8 cellular contexts compared by ENCODE assay signal in the genomic region with DNA sequence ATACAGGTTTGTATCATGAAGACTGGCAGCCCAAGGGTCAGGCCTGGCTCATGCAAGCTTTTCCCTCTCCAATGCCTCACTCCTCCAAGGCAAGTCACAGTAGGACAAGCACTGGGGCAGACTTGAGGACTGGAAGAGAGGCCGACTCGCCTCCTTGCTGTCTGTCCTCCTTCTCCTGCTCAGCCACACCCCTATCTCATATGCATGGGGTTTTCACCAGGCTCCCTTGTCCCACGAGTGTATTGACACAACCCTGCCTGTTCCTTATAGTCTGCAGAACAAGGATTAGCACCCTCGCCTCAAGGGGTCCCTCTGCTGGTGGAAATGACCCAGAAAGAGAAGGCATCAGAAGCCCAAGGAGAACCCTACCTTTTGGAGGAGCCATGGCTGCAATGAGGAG.
A peak's percentile ranks its signal among the peaks of the same experiment; 100 is the strongest.
DNase-seq lines count a peak whose midpoint lies in the region; ATAC-seq and TF ChIP-seq lines count a peak whose summit lies in the region.

No MANE protein-coding gene starts in this region.

- no peaks in the 10 kb centered on the region for H3K36me3 Mint-ChIP-seq in activated naive CD4-positive, alpha-beta T cell treated with anti-CD3 and anti-CD28 coated beads for 36 hours (ENCODE audit: low read depth)
- H3K36me3 Mint-ChIP-seq in activated CD8-positive, alpha-beta memory T cell treated with anti-CD3 and anti-CD28 coated beads, Interleukin-2, amount 10 ng/mL, durations not matched to agents 7 days and 5 days = no peaks in the 10 kb centered on the region

- H3K4me3 ChIP-seq in cardiac fibroblast (replicated peaks in 1 of 2; ENCODE audit: low read depth in 2 of 2, low read length in 2 of 2) = no peak overlapping the region

- no peak overlapping the region for H3K27ac Mint-ChIP-seq in activated naive CD4-positive, alpha-beta T cell treated with anti-CD3 and anti-CD28 coated beads for 36 hours
- no peak overlapping the region for H3K27ac Mint-ChIP-seq in activated CD8-positive, alpha-beta memory T cell treated with anti-CD3 and anti-CD28 coated beads, Interleukin-2, amount 10 ng/mL, durations not matched to agents 7 days and 5 days

- H3K4me1 Mint-ChIP-seq in activated naive CD4-positive, alpha-beta T cell treated with anti-CD3 and anti-CD28 coated beads for 36 hours (ENCODE audit: low read depth) = no peaks in the 10 kb centered on the region
- H3K4me1 Mint-ChIP-seq in activated CD8-positive, alpha-beta memory T cell treated with anti-CD3 and anti-CD28 coated beads, Interleukin-2, amount 10 ng/mL, durations not matched to agents 7 days and 5 days = no peaks in the 10 kb centered on the region

- no peaks in the 10 kb centered on the region for H3K27me3 Mint-ChIP-seq in activated naive CD4-positive, alpha-beta T cell treated with anti-CD3 and anti-CD28 coated beads for 36 hours (ENCODE audit: low read depth)
- no peaks in the 10 kb centered on the region for H3K27me3 Mint-ChIP-seq in activated CD8-positive, alpha-beta memory T cell treated with anti-CD3 and anti-CD28 coated beads, Interleukin-2, amount 10 ng/mL, durations not matched to agents 7 days and 5 days

- no peak for ATAC-seq in activated CD8-positive, alpha-beta memory T cell treated with anti-CD3 and anti-CD28 coated beads, Interleukin-2, amount 10 ng/mL, durations not matched to agents 7 days and 5 days

- H3K4me3 Mint-ChIP-seq in activated naive CD4-positive, alpha-beta T cell treated with anti-CD3 and anti-CD28 coated beads for 36 hours = no peak overlapping the region
- no peak overlapping the region for H3K4me3 Mint-ChIP-seq in activated CD8-positive, alpha-beta memory T cell treated with anti-CD3 and anti-CD28 coated beads, Interleukin-2, amount 10 ng/mL, durations not matched to agents 7 days and 5 days

- CTCF ChIA-PET in activated naive CD4-positive, alpha-beta T cell treated with anti-CD3 and anti-CD28 coated beads for 36 hours (lab: Charles Lee) = no interaction called here
- CTCF ChIA-PET in activated CD8-positive, alpha-beta memory T cell treated with anti-CD3 and anti-CD28 coated beads, Interleukin-2, amount 10 ng/mL, durations not matched to agents 7 days and 5 days (lab: Charles Lee) = no interaction called here

- peak; percentile 9 for TF ChIP-seq CTCF in cardiac fibroblast (IDR thresholded peaks at IDR 0.05; ENCODE audit: low read depth, low read length)

- H3K9me3 Mint-ChIP-seq in activated naive CD4-positive, alpha-beta T cell treated with anti-CD3 and anti-CD28 coated beads for 36 hours = peaks cover 2% of the 10 kb centered on the region
- H3K9me3 Mint-ChIP-seq in activated CD8-positive, alpha-beta memory T cell treated with anti-CD3 and anti-CD28 coated beads, Interleukin-2, amount 10 ng/mL, durations not matched to agents 7 days and 5 days (ENCODE audit: low read depth) = peaks cover 4% of the 10 kb centered on the region

- intact Hi-C loops in activated naive CD4-positive, alpha-beta T cell treated with anti-CD3 and anti-CD28 coated beads for 36 hours (cut with micrococcal nuclease) = no loop called here

- peak; percentile 38 for DNase-seq in activated naive CD4-positive, alpha-beta T cell treated with anti-CD3 and anti-CD28 coated beads for 36 hours
- DNase-seq in activated naive CD4-positive, alpha-beta T cell (lab: John Stamatoyannopoulos, UW) = no peak
- DNase-seq in NCI-H146 (lab: John Stamatoyannopoulos, UW) (peak; percentile 49), cardiac fibroblast (ENCODE audit: low read depth in 2 of 2) (no peak), smooth muscle cell of the brain vasculature (ENCODE audit: low read depth, low spot score) (peak; percentile 12), GF-D8 (lab: John Stamatoyannopoulos, UW) (no peak), midbrain (lab: John Stamatoyannopoulos, UW) (no peak)
- no peak for DNase-seq in activated CD8-positive, alpha-beta memory T cell treated with anti-CD3 and anti-CD28 coated beads, Interleukin-2, amount 10 ng/mL, durations not matched to agents 7 days and 5 days

Comparison
In these comparisons a context has a peak if more than half of its experiments do, and no peak if none do; other contexts are left out.
1. DNase-seq: peak in activated naive CD4-positive, alpha-beta T cell treated with anti-CD3 and anti-CD28 coated beads for 36 hours (single experiment), NCI-H146 (single experiment) and smooth muscle cell of the brain vasculature (single experiment); none in activated naive CD4-positive, alpha-beta T cell (0 of 4), cardiac fibroblast (0 of 2), GF-D8 (single experiment), activated CD8-positive, alpha-beta memory T cell treated with anti-CD3 and anti-CD28 coated beads, Interleukin-2, amount 10 ng/mL, durations not matched to agents 7 days and 5 days (single experiment) and midbrain (single experiment).